Comparison of ENCODE assay signal across 15 cellular contexts in the genomic region with DNA sequence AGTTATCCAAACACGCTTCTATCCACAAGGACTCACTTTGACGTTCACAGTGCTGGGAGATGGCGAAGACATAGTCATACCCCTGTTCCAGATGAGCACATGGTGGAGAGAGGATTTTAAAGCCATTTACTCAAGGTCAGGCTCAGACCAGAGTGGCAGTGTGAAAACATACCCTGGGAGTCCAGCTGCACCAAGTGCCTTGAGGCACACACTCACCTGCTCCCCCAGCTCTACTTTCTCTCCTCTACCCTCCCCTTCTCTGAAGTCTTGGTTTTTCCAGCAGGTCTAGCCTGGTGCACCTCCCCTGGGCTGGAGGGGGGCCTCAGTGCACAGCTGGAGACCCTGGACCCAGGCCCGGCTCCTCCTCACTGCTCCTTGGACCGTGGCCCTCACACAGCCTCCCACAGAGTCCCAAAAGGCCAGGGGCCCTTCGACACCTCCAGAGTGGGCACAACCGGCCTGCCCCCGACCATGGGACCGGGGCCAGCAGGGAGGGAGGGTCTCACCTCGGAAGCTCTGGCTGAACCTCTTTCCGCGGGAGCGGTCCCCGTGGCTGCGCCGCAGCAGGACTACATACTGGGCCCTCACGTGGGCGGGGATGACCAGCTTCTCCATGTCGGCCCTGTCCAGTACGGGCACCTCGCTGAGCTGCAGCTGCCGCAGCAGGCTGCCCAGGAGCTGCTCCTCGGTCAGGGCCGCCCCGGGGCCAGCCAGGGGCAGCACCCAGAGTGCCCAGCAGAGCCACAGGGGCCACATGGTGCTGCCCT. TPM values are rescaled to one million over a fixed set of nuclear protein-coding genes. Genes with fewer than 3 reads are reported as not detected.
DNase-seq lines count a peak whose midpoint lies in the region; ATAC-seq and TF ChIP-seq lines count a peak whose summit lies in the region.
"Had no signal": no experiment of that assay in that cellular context is flagged by ENCODE, and none has a peak within 500 bp of the region (broad histone marks: within the 10 kb centered on the region; RNA-seq: fewer than 3 reads in every experiment).

No MANE protein-coding gene starts in this region.

- peaks cover 8% of the 10 kb centered on the region for H3K27me3 Mint-ChIP-seq in HFFc6 (ENCODE audit: insufficient read depth)

- peak overlapping the region; percentile 87 for H3K27ac ChIP-seq in MM.1S (ENCODE audit: low read length)
- H3K27ac ChIP-seq in right atrium auricular region, result peak overlapping the region; percentile 37 to 46
- H3K27ac ChIP-seq: dorsolateral prefrontal cortex, parathyroid adenoma, tibial nerve had no signal

- peak overlapping the region; percentile 1; the same call in 1 of the 2 replicates for H2AFZ ChIP-seq in MM.1S (ENCODE audit: low read length)
- H2AFZ ChIP-seq: parathyroid adenoma had no signal

- no peaks in the 10 kb centered on the region for H3K9me2 ChIP-seq in MM.1S (replicated peaks; ENCODE audit: insufficient read depth, low read length)

- no peaks in the 10 kb centered on the region for H3K27me3 ChIP-seq in MM.1S (replicated peaks; ENCODE audit: insufficient read depth, low read length)
- no peaks in the 10 kb centered on the region for H3K27me3 ChIP-seq in right atrium auricular region
- H3K27me3 ChIP-seq in skeletal muscle satellite cell (ENCODE audit: control insufficient read depth, insufficient read depth, low read length), result peaks cover 4% of the 10 kb centered on the region

- H3K4me1 ChIP-seq in MM.1S (ENCODE audit: low read length) (peaks cover 66% of the 10 kb centered on the region), right atrium auricular region (peaks cover 0 to 15% of the 10 kb centered on the region in 2 donors), skeletal muscle satellite cell (ENCODE audit: control insufficient read depth, insufficient read depth, low read length) (peaks cover 7% of the 10 kb centered on the region)
- H3K4me1 ChIP-seq: parathyroid adenoma had no signal

- no peak overlapping the region; the same call in 1 of the 2 replicates for H3K4me3 ChIP-seq in MM.1S (ENCODE audit: low read length)
- no peak overlapping the region for H3K4me3 ChIP-seq in right atrium auricular region
- H3K4me3 ChIP-seq in skeletal muscle satellite cell (ENCODE audit: low read length), result no peak overlapping the region
- H3K4me3 ChIP-seq: dorsolateral prefrontal cortex, tibial nerve had no signal

- H3K9me3 ChIP-seq in MM.1S (replicated peaks; ENCODE audit: insufficient read depth, low read length) (no peaks in the 10 kb centered on the region), right atrium auricular region (no peaks in the 10 kb centered on the region), skeletal muscle satellite cell (replicated peaks; ENCODE audit: low read length) (no peaks in the 10 kb centered on the region)
- H3K9me3 ChIP-seq: tibial nerve had no signal

- no peaks in the 10 kb centered on the region for H4K20me1 ChIP-seq in MM.1S (ENCODE audit: insufficient read depth, low read length)

- DNase-seq in MM.1S (peak; percentile 23), right atrium auricular region (ENCODE audit: low spot score) (no peak), NCI-H2171 (lab: John Stamatoyannopoulos, UW) (no peak), HFFc6 (no peak)
- DNase-seq: activated CD4-positive, alpha-beta T cell treated with anti-CD3 and anti-CD28 coated beads, Interleukin-2, amount 50 U/mL, for 4 hours; dorsolateral prefrontal cortex; NCI-H2029; NCI-H748 treated with DMSO at 0.1 percent for 48 hours; T-helper 9 cell had no signal

- no peak for ATAC-seq in HG03097 (IDR thresholded peaks at IDR 0.05; ENCODE audit: low FRiP score, unreplicated experiment)

- peaks cover 53% of the 10 kb centered on the region for H3F3A ChIP-seq in MM.1S (ENCODE audit: insufficient read depth, low read length)

- H3K4me2 ChIP-seq in MM.1S (ENCODE audit: low read depth, low read length) (peak overlapping the region; percentile 58), skeletal muscle satellite cell (ENCODE audit: low read length) (peak overlapping the region; percentile 33)

- H3K36me3 ChIP-seq in MM.1S (replicated peaks; ENCODE audit: insufficient read depth, low read length) (no peaks in the 10 kb centered on the region), right atrium auricular region (no peaks in the 10 kb centered on the region), skeletal muscle satellite cell (ENCODE audit: insufficient read depth, low read length) (no peaks in the 10 kb centered on the region)
- H3K36me3 ChIP-seq: tibial nerve had no signal

- H3K79me2 ChIP-seq in MM.1S (ENCODE audit: low read length), result peaks cover 10% of the 10 kb centered on the region
- H3K79me2 ChIP-seq: parathyroid adenoma had no signal

- H3K27ac Mint-ChIP-seq in HFFc6, result no peak overlapping the region
- H3K27ac Mint-ChIP-seq: activated T-helper 2 cell treated with anti-CD3 and anti-CD28 coated beads, Interferon-gamma antibody, Interleukin-2, Interleukin-4, amounts not matched to agents 10 μg/mL and 5 μg/mL and 100 μg/mL, durations not matched to agents 14 hours and 24 hours and 36 hours had no signal

- no peak overlapping the region for H3K4me3 Mint-ChIP-seq in HFFc6

- TF ChIP-seq CTCF in MM.1S (IDR thresholded peaks at IDR 0.05; ENCODE audit: low read length) (no peak), right atrium auricular region (IDR thresholded peaks at IDR 0.05) (no peak), HFFc6 (IDR thresholded peaks at IDR 0.05) (no peak)

- H3K4me1 Mint-ChIP-seq in HFFc6 (ENCODE audit: low read depth), result no peaks in the 10 kb centered on the region

- H3K9ac ChIP-seq in MM.1S (ENCODE audit: low read length), result peak overlapping the region; percentile 66
- no peak overlapping the region for H3K9ac ChIP-seq in skeletal muscle satellite cell (ENCODE audit: low read depth, low read length)
- H3K9ac ChIP-seq: parathyroid adenoma had no signal

- no peaks in the 10 kb centered on the region for H3K36me3 Mint-ChIP-seq in HFFc6 (ENCODE audit: low read depth)

- no peaks in the 10 kb centered on the region for H3K9me3 Mint-ChIP-seq in HFFc6
- H3K9me3 Mint-ChIP-seq: activated T-helper 2 cell treated with anti-CD3 and anti-CD28 coated beads, Interferon-gamma antibody, Interleukin-2, Interleukin-4, amounts not matched to agents 10 μg/mL and 5 μg/mL and 100 μg/mL, durations not matched to agents 14 hours and 24 hours and 36 hours had no signal

RNA-seq across cellular contexts. Expression of gene LEFTY2, which starts 0.5 kb away (rescaled TPM):
- total RNA-seq in right atrium auricular region, result under 1 TPM; 0.70 to 0.90 TPM
- 0.44 TPM in 1 of 2 replicates, not detected in the other for total RNA-seq in skeletal muscle satellite cell (2012; rRNA removed)
- total RNA-seq in HFFc6 (2021; fragmentation: NEBNext Ultra II Directional; extraction: Animal tissue kit (Norgen Biotek cat#: 25700)), result not detected
- total RNA-seq: activated T-helper 2 cell treated with anti-CD3 and anti-CD28 coated beads, Interferon-gamma antibody, Interleukin-2, Interleukin-4, amounts not matched to agents 10 μg/mL and 5 μg/mL and 100 μg/mL, durations not matched to agents 14 hours and 24 hours and 36 hours; tibial nerve had no signal

RNA-seq across cellular contexts. Expression of gene PYCR2, which starts 16.5 kb away (rescaled TPM):
- 10 to 100 TPM; 50.3 to 57.3 TPM for total RNA-seq in right atrium auricular region
- 31.4 and 33.2 TPM in 2 replicates for total RNA-seq in skeletal muscle satellite cell (2012; rRNA removed)
- total RNA-seq in HFFc6 (2021; fragmentation: NEBNext Ultra II Directional; extraction: Animal tissue kit (Norgen Biotek cat#: 25700)), result 10 to 100 TPM; 50.7 to 56.3 (median 52.8) TPM

RNA-seq across cellular contexts. Expression of gene LEFTY1, which starts 51.6 kb away (rescaled TPM):
- total RNA-seq in right atrium auricular region, result under 1 TPM in 1 of 2 donors, not detected in 1; 0.35 TPM
- total RNA-seq in skeletal muscle satellite cell (2012; rRNA removed), result not detected in 2 replicates
- total RNA-seq in HFFc6 (2021; fragmentation: NEBNext Ultra II Directional; extraction: Animal tissue kit (Norgen Biotek cat#: 25700)), result not detected
- total RNA-seq: activated T-helper 2 cell treated with anti-CD3 and anti-CD28 coated beads, Interferon-gamma antibody, Interleukin-2, Interleukin-4, amounts not matched to agents 10 μg/mL and 5 μg/mL and 100 μg/mL, durations not matched to agents 14 hours and 24 hours and 36 hours; mesenteric fat pad had no signal

RNA-seq across cellular contexts. Expression of gene TMEM63A, which starts 58.4 kb away (rescaled TPM):
- 10 to 100 TPM; 16.0 to 19.0 TPM for total RNA-seq in right atrium auricular region
- 10.0 and 15.7 TPM in 2 replicates for total RNA-seq in skeletal muscle satellite cell (2012; rRNA removed)
- 10 to 100 TPM; 18.9 to 29.1 (median 22.0) TPM for total RNA-seq in HFFc6 (2021; fragmentation: NEBNext Ultra II Directional; extraction: Animal tissue kit (Norgen Biotek cat#: 25700))

RNA-seq across cellular contexts. Expression of gene SDE2, which starts 58.6 kb away (rescaled TPM):
- total RNA-seq in right atrium auricular region, result 10 to 100 TPM; 15.5 to 16.3 TPM
- 17.5 TPM in 2 replicates for total RNA-seq in skeletal muscle satellite cell (2012; rRNA removed)
- 10 to 100 TPM; 16.1 to 18.1 (median 16.5) TPM for total RNA-seq in HFFc6 (2021; fragmentation: NEBNext Ultra II Directional; extraction: Animal tissue kit (Norgen Biotek cat#: 25700))
